In genomic region chr16:67948015-67948414, GRCh38 we compare ENCODE assay signal across 30 cellular contexts. TPM values are rescaled to one million over a fixed set of nuclear protein-coding genes. Genes with fewer than 3 reads are reported as not detected.
DNase-seq lines count a peak whose midpoint lies in the region; ATAC-seq, FAIRE-seq and TF ChIP-seq lines count a peak whose summit lies in the region.
"Had no signal": no experiment of that assay in that cellular context is flagged by ENCODE, and none has a peak within 500 bp of the region (broad histone marks: within the 10 kb centered on the region; RNA-seq: fewer than 3 reads in every experiment).

No MANE protein-coding gene starts in this region.

- TF ChIP-seq EP300 in sigmoid colon (IDR thresholded peaks at IDR 0.05): no peak

- H3K9ac ChIP-seq in HCT116 (ENCODE audit: low read length) (no peak overlapping the region), astrocyte (ENCODE audit: low read length) (no peak overlapping the region), neuronal stem cell (ENCODE audit: low read depth, low read length, poor library complexity) (no peak overlapping the region)

- no peak overlapping the region for H3K4me3 Mint-ChIP-seq in activated naive CD4-positive, alpha-beta T cell treated with anti-CD3 and anti-CD28 coated beads for 36 hours
- no peak overlapping the region for H3K4me3 Mint-ChIP-seq in astrocyte (ENCODE audit: unreplicated experiment)
- H3K4me3 Mint-ChIP-seq in Caco-2 (ENCODE audit: unreplicated experiment): no peak overlapping the region
- H3K4me3 Mint-ChIP-seq: activated naive CD4-positive, alpha-beta T cell treated with anti-CD3 and anti-CD28 coated beads, Interleukin-2, amount 50 U/mL, for 24 hours; mesothelial cell of epicardium; WTC11 had no signal

- no peaks in the 10 kb centered on the region for H3K4me1 Mint-ChIP-seq in activated naive CD4-positive, alpha-beta T cell treated with anti-CD3 and anti-CD28 coated beads for 36 hours (ENCODE audit: low read depth)
- H3K4me1 Mint-ChIP-seq in astrocyte (ENCODE audit: low read depth, unreplicated experiment) (no peaks in the 10 kb centered on the region), Caco-2 (ENCODE audit: low read depth, unreplicated experiment) (no peaks in the 10 kb centered on the region)
- H3K4me1 Mint-ChIP-seq: activated naive CD4-positive, alpha-beta T cell treated with anti-CD3 and anti-CD28 coated beads, Interleukin-2, amount 50 U/mL, for 24 hours; mesothelial cell of epicardium; WTC11 had no signal

- RAD21 ChIA-PET in HCT116 (lab: Charles Lee; ENCODE audit: low non-redundant PET in 1 of 2, low total read pairs in 2 of 2, uncharacterized antibody in 2 of 2, unreplicated experiment in 2 of 2): no interaction called here

- no peaks in the 10 kb centered on the region for H3K27me3 ChIP-seq in HCT116 (ENCODE audit: insufficient read depth, low read length)
- no peaks in the 10 kb centered on the region for H3K27me3 ChIP-seq in astrocyte (ENCODE audit: insufficient read depth, low read length)
- H3K27me3 ChIP-seq in neuronal stem cell (ENCODE audit: control insufficient read depth in 3 of 3, insufficient read depth in 3 of 3, low read depth in 1 of 3, low read length in 3 of 3): no peaks in the 10 kb centered on the region
- no peaks in the 10 kb centered on the region for H3K27me3 ChIP-seq in sigmoid colon
- no peaks in the 10 kb centered on the region for H3K27me3 ChIP-seq in Caco-2 (replicated peaks; ENCODE audit: control insufficient read depth, insufficient read depth, low read length)

- H3K23ac ChIP-seq in neuronal stem cell (ENCODE audit: low read depth, low read length, poor library complexity): no peak overlapping the region

- no peaks in the 10 kb centered on the region for H3K9me3 Mint-ChIP-seq in activated naive CD4-positive, alpha-beta T cell treated with anti-CD3 and anti-CD28 coated beads for 36 hours
- H3K9me3 Mint-ChIP-seq in astrocyte (ENCODE audit: unreplicated experiment) (no peaks in the 10 kb centered on the region), Caco-2 (ENCODE audit: unreplicated experiment) (no peaks in the 10 kb centered on the region)
- H3K9me3 Mint-ChIP-seq: activated naive CD4-positive, alpha-beta T cell treated with anti-CD3 and anti-CD28 coated beads, Interleukin-2, amount 50 U/mL, for 24 hours; mesothelial cell of epicardium; naive B cell; WTC11 had no signal

- H3K79me1 ChIP-seq in neuronal stem cell (ENCODE audit: low read depth, low read length): peaks cover 13% of the 10 kb centered on the region

- TF ChIP-seq RAD21 in HCT116 (IDR thresholded peaks at IDR 0.05; ENCODE audit: low read depth): no peak

- peak overlapping the region; percentile 18 for H3K27ac Mint-ChIP-seq in activated naive CD4-positive, alpha-beta T cell treated with anti-CD3 and anti-CD28 coated beads for 36 hours
- peak overlapping the region; percentile 41 for H3K27ac Mint-ChIP-seq in astrocyte (ENCODE audit: unreplicated experiment)
- H3K27ac Mint-ChIP-seq in Caco-2 (ENCODE audit: unreplicated experiment): no peak overlapping the region
- H3K27ac Mint-ChIP-seq: activated naive CD4-positive, alpha-beta T cell treated with anti-CD3 and anti-CD28 coated beads, Interleukin-2, amount 50 U/mL, for 24 hours; mesothelial cell of epicardium; WTC11 had no signal

- peaks cover 4 to 14% of the 10 kb centered on the region in 2 experiments; a peak in 2 of 4 replicates for H3K36me3 ChIP-seq in HCT116 (ENCODE audit: control insufficient read depth in 1 of 2, insufficient read depth in 2 of 2, low read length in 2 of 2)
- H3K36me3 ChIP-seq in astrocyte (ENCODE audit: insufficient read depth, low read length): peaks cover 32% of the 10 kb centered on the region
- peaks cover 70 to 90% of the 10 kb centered on the region in 2 donors for H3K36me3 ChIP-seq in neuronal stem cell (replicated peaks in 1 of 2; ENCODE audit: control insufficient read depth in 2 of 2, insufficient read depth in 2 of 2, low read length in 2 of 2)
- peaks cover 61 to 85% (median 66%) of the 10 kb centered on the region in 4 donors for H3K36me3 ChIP-seq in sigmoid colon
- peaks cover 10% of the 10 kb centered on the region for H3K36me3 ChIP-seq in Caco-2 (ENCODE audit: control insufficient read depth, insufficient read depth, low read length)

- H3K27me3 Mint-ChIP-seq in activated naive CD4-positive, alpha-beta T cell treated with anti-CD3 and anti-CD28 coated beads for 36 hours (ENCODE audit: low read depth): no peaks in the 10 kb centered on the region
- H3K27me3 Mint-ChIP-seq in astrocyte (ENCODE audit: low read depth, unreplicated experiment) (no peaks in the 10 kb centered on the region), Caco-2 (ENCODE audit: insufficient read depth, unreplicated experiment) (no peaks in the 10 kb centered on the region)
- H3K27me3 Mint-ChIP-seq: activated naive CD4-positive, alpha-beta T cell treated with anti-CD3 and anti-CD28 coated beads, Interleukin-2, amount 50 U/mL, for 24 hours; naive B cell had no signal

- H4K8ac ChIP-seq in neuronal stem cell (ENCODE audit: low read depth, low read length): no peak overlapping the region

- no peaks in the 10 kb centered on the region for H3K9me2 ChIP-seq in HCT116 (ENCODE audit: insufficient read depth)

- ATAC-seq in HCT116: peak; percentile 9; the same call in 1 of the 2 replicates
- ATAC-seq: Right ventricle myocardium inferior, WTC11 had no signal

- H2BK5ac ChIP-seq in neuronal stem cell (ENCODE audit: low read length): no peak overlapping the region

- H3K4me3 ChIP-seq in HCT116 (replicated peaks in 1 of 2; ENCODE audit: low read depth in 1 of 2, low read length in 2 of 2) (no peak overlapping the region), astrocyte (ENCODE audit: insufficient read depth, low read depth, low read length) (no peak overlapping the region), neuronal stem cell (ENCODE audit: low read length in 2 of 2) (no peak overlapping the region), sigmoid colon (no peak overlapping the region), Caco-2 (ENCODE audit: low read depth, low read length) (no peak overlapping the region)

- WGBS in neuronal stem cell (ENCODE audit: extremely low coverage in 2 of 2, insufficient read length in 2 of 2, insufficient replicate concordance in 1 of 2), 2 donors: no CpG with 5 or more reads among the region's 15 CpGs
- 28 to 85% methylated on average over 15 of the region's 15 CpGs for WGBS in sigmoid colon, 2 donors

- H4K91ac ChIP-seq in neuronal stem cell (ENCODE audit: low read depth, low read length, poor library complexity): no peak overlapping the region

- TF ChIP-seq POLR2A in HCT116 (IDR thresholded peaks at IDR 0.05; ENCODE audit: borderline replicate concordance, extremely low read depth, insufficient read depth, insufficient read length): no peak
- no peak for TF ChIP-seq POLR2A in sigmoid colon (IDR thresholded peaks at IDR 0.05)

- H2AK5ac ChIP-seq in neuronal stem cell (ENCODE audit: low read depth, low read length): peak overlapping the region; percentile 9

- H4K20me1 ChIP-seq in HCT116 (ENCODE audit: insufficient read depth) (no peaks in the 10 kb centered on the region), astrocyte (ENCODE audit: insufficient read depth, low read length) (peaks cover 89% of the 10 kb centered on the region)

- H3K14ac ChIP-seq in neuronal stem cell (ENCODE audit: low read length): no peak overlapping the region

- H2BK120ac ChIP-seq in neuronal stem cell (ENCODE audit: low read depth, low read length): no peak overlapping the region

- no peak overlapping the region for H2BK15ac ChIP-seq in neuronal stem cell (ENCODE audit: low read length)

- TF ChIP-seq CTCF in HCT116 (IDR thresholded peaks at IDR 0.05 in 2 of 3, conservative IDR thresholded peaks at IDR 0.05 in 1 of 3; ENCODE audit: borderline replicate concordance in 1 of 3, insufficient read depth in 1 of 3, low read depth in 2 of 3, low read length in 2 of 3) (no peak), astrocyte (IDR thresholded peaks at IDR 0.05; ENCODE audit: insufficient read depth, low read depth, low read length) (no peak), sigmoid colon (IDR thresholded peaks at IDR 0.05) (no peak), Caco-2 (IDR thresholded peaks at IDR 0.05; ENCODE audit: insufficient read depth in 1 of 2, low read depth in 1 of 2, low read length in 1 of 2, severe bottlenecking in 1 of 2, unreplicated experiment in 1 of 2) (no peak)

- H3K18ac ChIP-seq in neuronal stem cell (ENCODE audit: low read length): no peak overlapping the region

- POLR2A ChIA-PET in HCT116 (lab: Charles Lee): interaction anchor here (1.3 kb wide), 1 partner anchor 12 kb away, joined by 3 read pairs; no protein-coding TSS in a partner anchor
- POLR2A ChIA-PET in HEK293T (lab: Yijun Ruan, JAX): no interaction called here
- POLR2A ChIA-PET in Caco-2 (lab: Charles Lee): interaction anchor here (1.4 kb wide), 1 partner anchor 12 kb away, joined by 3 read pairs; no protein-coding TSS in a partner anchor

- H3K4me1 ChIP-seq in HCT116 (ENCODE audit: control insufficient read depth in 1 of 2, insufficient read depth in 2 of 2, low read length in 2 of 2): no peaks in the 10 kb centered on the region
- peaks cover 15% of the 10 kb centered on the region for H3K4me1 ChIP-seq in astrocyte (ENCODE audit: insufficient read depth, low read length)
- peaks cover 7 to 9% of the 10 kb centered on the region in 2 donors for H3K4me1 ChIP-seq in neuronal stem cell (ENCODE audit: control insufficient read depth in 2 of 2, insufficient read depth in 1 of 2, low read depth in 1 of 2, low read length in 2 of 2)
- H3K4me1 ChIP-seq in sigmoid colon: peaks cover 0 to 45% (median 42%) of the 10 kb centered on the region in 4 donors
- H3K4me1 ChIP-seq in Caco-2: peaks cover 6% of the 10 kb centered on the region; the same call in 1 of the 2 replicates

- no TSS peak for BruUV-seq in HCT116 (replicated peaks; lab: Mats Ljungman, UMichigan)
- BruUV-seq in Caco-2 (replicated peaks; lab: Mats Ljungman, UMichigan): no TSS peak

- no peak overlapping the region for H3K4me2 ChIP-seq in HCT116 (ENCODE audit: low read length)
- H3K4me2 ChIP-seq in astrocyte (ENCODE audit: low read length): no peak overlapping the region
- H3K4me2 ChIP-seq in neuronal stem cell (ENCODE audit: insufficient read depth, low read length, poor library complexity, severe bottlenecking): no peak overlapping the region

- H3K27ac ChIP-seq in HCT116 (ENCODE audit: low read depth, low read length) (no peak overlapping the region), astrocyte (ENCODE audit: low read depth, low read length) (no peak overlapping the region), neuronal stem cell (replicated peaks; ENCODE audit: low read length) (no peak overlapping the region), sigmoid colon (peak overlapping the region in 2 of 4 donors; percentile 2 to 13)

- CTCF ChIA-PET in activated naive CD4-positive, alpha-beta T cell treated with anti-CD3 and anti-CD28 coated beads for 36 hours (lab: Charles Lee): interaction anchor here (1.0 to 1.6 kb wide), 3 partner anchors 12 to 118 kb away, joined by 3 read pairs; no protein-coding TSS in a partner anchor
- CTCF ChIA-PET in HCT116 (lab: Charles Lee): no interaction called here
- CTCF ChIA-PET in HEK293T (lab: Yijun Ruan, JAX): no interaction called here
- CTCF ChIA-PET in Caco-2 (lab: Charles Lee): interaction anchor here (0.6 to 1.1 kb wide), 2 partner anchors 93 to 95 kb away, joined by 3 read pairs; no protein-coding TSS in a partner anchor

- H3K4ac ChIP-seq in neuronal stem cell (ENCODE audit: low read length): no peak overlapping the region

- no peaks in the 10 kb centered on the region for H3K36me3 Mint-ChIP-seq in activated naive CD4-positive, alpha-beta T cell treated with anti-CD3 and anti-CD28 coated beads for 36 hours (ENCODE audit: low read depth)
- peaks cover 12% of the 10 kb centered on the region for H3K36me3 Mint-ChIP-seq in astrocyte (ENCODE audit: low read depth, unreplicated experiment)
- H3K36me3 Mint-ChIP-seq in Caco-2 (ENCODE audit: insufficient read depth, unreplicated experiment): peaks cover 95% of the 10 kb centered on the region
- H3K36me3 Mint-ChIP-seq: naive B cell had no signal

- DNase-seq in activated naive CD4-positive, alpha-beta T cell treated with anti-CD3 and anti-CD28 coated beads for 36 hours: no peak
- DNase-seq in activated naive CD4-positive, alpha-beta T cell treated with Interleukin-2 at 50 U/mL for 16 hours: no peak
- DNase-seq in HCT116 (ENCODE audit: low read depth, low spot score) (no peak), astrocyte (ENCODE audit: low read depth) (no peak), neuronal stem cell (ENCODE audit: low spot score) (no peak), sigmoid colon (no peak), HEK293T (ENCODE audit: extremely low spot score) (no peak), Caco-2 (no peak)
- DNase-seq: aorta; cortex of kidney; Karpas-422; naive B cell; NCI-H1436; NCI-H2081 treated with DMSO at 0.1 percent for 48 hours; NCI-H2227 treated with DMSO at 0.1 percent for 48 hours; NK-92 treated with Interleukin-12 subunit alpha and Interleukin-12 subunit beta, amount 100 ng/mL, for 24 hours; stimulated activated CD4-positive, alpha-beta T cell treated with anti-CD3 and anti-CD28 coated beads, Interleukin-4, amount 100 ng/mL, for 24 hours; SW 1271; trophoblast cell had no signal

- FAIRE-seq in astrocyte (lab: Jason Lieb, UNC): no peak
- FAIRE-seq: GM12892, H54, islet of Langerhans had no signal

- H3K9me3 ChIP-seq in HCT116 (ENCODE audit: control insufficient read depth in 1 of 2, insufficient read depth in 1 of 2, low read depth in 1 of 2, low read length in 2 of 2): no peaks in the 10 kb centered on the region
- no peaks in the 10 kb centered on the region for H3K9me3 ChIP-seq in astrocyte (ENCODE audit: insufficient read depth, low read depth, low read length)
- H3K9me3 ChIP-seq in neuronal stem cell (replicated peaks in 1 of 2; ENCODE audit: control insufficient read depth in 2 of 2, insufficient read depth in 1 of 2, low read depth in 1 of 2, low read length in 2 of 2): peaks cover 0 to 2% of the 10 kb centered on the region in 2 donors
- H3K9me3 ChIP-seq in sigmoid colon: no peaks in the 10 kb centered on the region
- no peaks in the 10 kb centered on the region for H3K9me3 ChIP-seq in Caco-2

- H3K79me2 ChIP-seq in HCT116 (ENCODE audit: insufficient read depth, low read length) (no peaks in the 10 kb centered on the region), astrocyte (ENCODE audit: insufficient read depth, low read length) (peaks cover 7% of the 10 kb centered on the region)

- H2BK12ac ChIP-seq in neuronal stem cell (ENCODE audit: low read length): no peak overlapping the region

- intact Hi-C loops in activated naive CD4-positive, alpha-beta T cell treated with anti-CD3 and anti-CD28 coated beads for 36 hours (cut with micrococcal nuclease): no loop called here
- intact Hi-C loops in HCT116 (cut with micrococcal nuclease) (no loop called here), sigmoid colon (cut with DNase I) (no loop called here), Caco-2 (cut with micrococcal nuclease; ENCODE audit: unreplicated experiment) (no loop called here)

- no peak overlapping the region for H2AFZ ChIP-seq in HCT116 (ENCODE audit: low read depth, low read length, poor library complexity, severe bottlenecking)
- H2AFZ ChIP-seq in astrocyte (ENCODE audit: low read depth, low read length): no peak overlapping the region
- H2AFZ ChIP-seq in neuronal stem cell (ENCODE audit: low read length): no peak overlapping the region

RNA-seq across cellular contexts. Expression of gene LCAT, which starts 4.1 kb away (rescaled TPM):
- 10 to 100 TPM in 1 of 2 experiments, 1 to 10 TPM in 1; 9.1 to 10.0 TPM for total RNA-seq in activated naive CD4-positive, alpha-beta T cell treated with anti-CD3 and anti-CD28 coated beads for 36 hours
- total RNA-seq in HCT116 (2021; ENCODE audit: unreplicated experiment): 17.6 TPM
- 11.2 and 14.1 TPM in 2 replicates for polyA plus RNA-seq in HCT116 (2012)
- total RNA-seq in astrocyte: 33.7 and 37.9 TPM in 2 replicates
- polyA plus RNA-seq in neuronal stem cell (2013, experiment 1 of 2): 13.5 TPM
- polyA plus RNA-seq in neuronal stem cell (2013, experiment 2 of 2): 14.5 TPM
- 10 to 100 TPM; 10.4 to 31.0 (median 15.2) TPM for total RNA-seq in sigmoid colon
- 1 to 10 TPM in 2 of 3 donors, under 1 TPM in 1; 0.60 to 5.5 (median 1.6) TPM for polyA plus RNA-seq in sigmoid colon
- total RNA-seq in Caco-2 (2022): 26.3 and 33.3 TPM in 2 replicates

RNA-seq across cellular contexts. Expression of gene PSMB10, which starts 11.4 kb away (rescaled TPM):
- total RNA-seq in activated naive CD4-positive, alpha-beta T cell treated with anti-CD3 and anti-CD28 coated beads for 36 hours: 100 to 1,000 TPM; 138 to 147 TPM
- total RNA-seq in HCT116 (2021; ENCODE audit: unreplicated experiment): 41.0 TPM
- polyA plus RNA-seq in HCT116 (2012): 62.9 and 67.9 TPM in 2 replicates
- total RNA-seq in astrocyte: 35.8 and 38.8 TPM in 2 replicates
- 9.9 TPM for polyA plus RNA-seq in neuronal stem cell (2013, experiment 1 of 2)
- polyA plus RNA-seq in neuronal stem cell (2013, experiment 2 of 2): 10.6 TPM
- total RNA-seq in sigmoid colon: 10 to 100 TPM; 37.1 to 61.0 (median 42.5) TPM
- polyA plus RNA-seq in sigmoid colon: 100 to 1,000 TPM; 170 to 200 (median 183) TPM
- 26.9 and 31.6 TPM in 2 replicates for total RNA-seq in Caco-2 (2022)

RNA-seq across cellular contexts. Expression of gene CTRL, which starts 16.4 kb away (rescaled TPM):
- 1 to 10 TPM; 1.5 to 1.8 TPM for total RNA-seq in activated naive CD4-positive, alpha-beta T cell treated with anti-CD3 and anti-CD28 coated beads for 36 hours
- total RNA-seq in HCT116 (2021; ENCODE audit: unreplicated experiment) (3.4 TPM), astrocyte (1.1 and 1.2 TPM in 2 replicates), sigmoid colon (1 to 10 TPM in 1 of 4 donors, under 1 TPM in 2, not detected in 1; 0.71 to 1.7 (median 0.82) TPM), Caco-2 (2022) (0.66 and 2.3 TPM in 2 replicates)
- 0.84 and 1.7 TPM in 2 replicates for polyA plus RNA-seq in HCT116 (2012)
- 0.46 TPM for polyA plus RNA-seq in neuronal stem cell (2013, experiment 1 of 2)
- polyA plus RNA-seq in neuronal stem cell (2013, experiment 2 of 2): 0.43 TPM
- 1 to 10 TPM in 1 of 3 donors, not detected in 2; 2.1 TPM for polyA plus RNA-seq in sigmoid colon
- total RNA-seq: G401 had no signal

RNA-seq across cellular contexts. Expression of gene SLC12A4, which starts 20.4 kb away (rescaled TPM):
- total RNA-seq in activated naive CD4-positive, alpha-beta T cell treated with anti-CD3 and anti-CD28 coated beads for 36 hours: 10 to 100 TPM; 24.3 to 28.9 TPM
- total RNA-seq in HCT116 (2021; ENCODE audit: unreplicated experiment) (46.0 TPM), astrocyte (114 and 118 TPM in 2 replicates), sigmoid colon (10 to 100 TPM; 27.6 to 77.0 (median 45.6) TPM), Caco-2 (2022) (97.0 and 107 TPM in 2 replicates)
- 33.3 and 54.0 TPM in 2 replicates for polyA plus RNA-seq in HCT116 (2012)
- 34.0 TPM for polyA plus RNA-seq in neuronal stem cell (2013, experiment 1 of 2)
- 32.4 TPM for polyA plus RNA-seq in neuronal stem cell (2013, experiment 2 of 2)
- 10 to 100 TPM in 1 of 3 donors, 1 to 10 TPM in 2; 3.0 to 13.3 (median 3.2) TPM for polyA plus RNA-seq in sigmoid colon

RNA-seq across cellular contexts. Expression of gene DPEP3, which starts 32.3 kb away (rescaled TPM):
- total RNA-seq in activated naive CD4-positive, alpha-beta T cell treated with anti-CD3 and anti-CD28 coated beads for 36 hours: under 1 TPM in 1 of 2 experiments, not detected in 1; 0.19 TPM
- total RNA-seq in HCT116 (2021; ENCODE audit: unreplicated experiment) (not detected), astrocyte (not detected in 2 replicates), sigmoid colon (under 1 TPM in 1 of 4 donors, not detected in 3; 0.27 TPM), Caco-2 (2022) (not detected in 2 replicates)
- polyA plus RNA-seq in HCT116 (2012): not detected in 2 replicates
- 0.56 TPM for polyA plus RNA-seq in neuronal stem cell (2013, experiment 1 of 2)
- 0.29 TPM for polyA plus RNA-seq in neuronal stem cell (2013, experiment 2 of 2)
- polyA plus RNA-seq in sigmoid colon: under 1 TPM in 2 of 3 donors, not detected in 1; 0.09 to 0.46 TPM
- total RNA-seq: aorta, fibroblast of villous mesenchyme, G401, mesothelial cell of epicardium, posterior vena cava, Right ventricle myocardium inferior had no signal
- polyA plus RNA-seq: aorta, BJ had no signal

Comparison
In these comparisons a context has a peak if more than half of its experiments do, and no peak if none do; other contexts are left out.
1. CTCF ChIA-PET loops: an anchor here in activated naive CD4-positive, alpha-beta T cell treated with anti-CD3 and anti-CD28 coated beads for 36 hours (1.0 to 1.6 kb wide) and Caco-2 (0.6 to 1.1 kb wide); none called in HCT116 and HEK293T.